ENCODE assay signal across 9 cellular contexts in the genomic region with DNA sequence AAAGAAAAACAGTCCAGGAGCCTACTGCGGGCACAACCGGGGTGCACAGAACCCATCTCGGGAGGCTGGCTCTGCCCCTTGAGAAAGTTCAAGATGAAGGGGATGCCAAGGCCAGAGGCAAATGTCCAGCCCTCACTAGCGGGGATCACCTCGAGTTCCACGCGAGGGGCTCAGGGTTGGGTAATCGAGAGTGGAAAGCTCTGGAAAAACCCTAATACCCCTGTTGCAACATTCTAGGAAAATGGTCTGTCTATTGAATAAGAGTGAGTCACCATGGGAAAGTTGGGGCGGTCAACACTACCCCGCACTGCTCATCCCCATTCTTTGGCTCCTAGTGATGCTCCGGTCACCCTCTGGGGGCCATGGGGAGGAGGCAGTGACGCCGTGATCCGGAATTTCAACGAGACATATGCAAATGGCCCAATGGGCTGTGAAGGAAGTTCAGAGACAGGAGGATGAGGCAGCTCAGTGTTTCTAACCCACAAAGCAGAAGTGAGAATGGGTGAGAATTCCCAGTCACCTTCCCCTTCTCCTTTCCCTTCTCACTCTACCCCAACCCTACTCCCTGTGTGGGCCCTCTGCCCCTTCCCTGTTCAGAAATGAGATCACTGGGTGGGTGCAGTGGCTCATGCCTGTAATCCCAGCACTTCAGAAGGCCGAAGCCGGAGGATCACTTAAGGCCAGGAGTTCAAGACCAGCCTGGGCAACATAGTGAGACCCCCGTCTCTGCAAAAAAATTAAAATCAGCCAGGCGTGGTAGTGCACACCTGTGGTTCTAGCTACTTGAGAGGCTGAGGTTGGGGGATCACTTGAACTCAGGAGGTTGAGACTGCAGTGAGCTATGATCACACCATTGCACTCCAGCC. TPM values are rescaled to one million over a fixed set of nuclear protein-coding genes. Genes with fewer than 3 reads are reported as not detected.
A peak's percentile ranks its signal among the peaks of the same experiment; 100 is the strongest.
DNase-seq lines count a peak whose midpoint lies in the region; ATAC-seq and TF ChIP-seq lines count a peak whose summit lies in the region.
"Had no signal": no experiment of that assay in that cellular context is flagged by ENCODE, and none has a peak within 500 bp of the region (broad histone marks: within the 10 kb centered on the region; RNA-seq: fewer than 3 reads in every experiment).

No MANE protein-coding gene starts in this region.

- peak; percentile 66 for ATAC-seq in GM21529 (IDR thresholded peaks at IDR 0.05; ENCODE audit: unreplicated experiment)
- ATAC-seq in HG03565 (IDR thresholded peaks at IDR 0.05; ENCODE audit: unreplicated experiment) = no peak

- peak overlapping the region; percentile 4; the same call in 1 of the 2 replicates for H3K4me2 ChIP-seq in MM.1S (ENCODE audit: low read depth, low read length)

- no peaks in the 10 kb centered on the region for H4K20me1 ChIP-seq in MM.1S (ENCODE audit: insufficient read depth, low read length)

- no peaks in the 10 kb centered on the region for H3K36me3 ChIP-seq in MM.1S (replicated peaks; ENCODE audit: insufficient read depth, low read length)
- no peaks in the 10 kb centered on the region for H3K36me3 ChIP-seq in SJCRH30
- H3K36me3 ChIP-seq: heart right ventricle had no signal

- H3K9ac ChIP-seq in MM.1S (ENCODE audit: low read length) = no peak overlapping the region

- H2AFZ ChIP-seq in MM.1S (ENCODE audit: low read length) = no peak overlapping the region

- H3K4me1 ChIP-seq in MM.1S (ENCODE audit: low read length) = peaks cover 9% of the 10 kb centered on the region
- peaks cover 10% of the 10 kb centered on the region for H3K4me1 ChIP-seq in SJCRH30

- TF ChIP-seq CTCF in MM.1S (IDR thresholded peaks at IDR 0.05; ENCODE audit: low read length) = no peak
- TF ChIP-seq CTCF in fibroblast of mammary gland (conservative IDR thresholded peaks at IDR 0.05; ENCODE audit: control insufficient read depth, insufficient read depth, low read depth, low read length) = no peak

- H3K4me3 ChIP-seq in MM.1S (ENCODE audit: low read length) = no peak overlapping the region
- no peak overlapping the region for H3K4me3 ChIP-seq in fibroblast of mammary gland (ENCODE audit: control insufficient read depth, low read depth, low read length)
- no peak overlapping the region for H3K4me3 ChIP-seq in SJCRH30
- H3K4me3 ChIP-seq: heart right ventricle had no signal

- H3K27me3 ChIP-seq in MM.1S (replicated peaks; ENCODE audit: insufficient read depth, low read length) (peaks cover 69% of the 10 kb centered on the region), SJCRH30 (no peaks in the 10 kb centered on the region)
- H3K27me3 ChIP-seq: heart right ventricle had no signal

- no peaks in the 10 kb centered on the region for H3K9me2 ChIP-seq in MM.1S (replicated peaks; ENCODE audit: insufficient read depth, low read length)

- H3K9me3 ChIP-seq in MM.1S (replicated peaks; ENCODE audit: insufficient read depth, low read length) (no peaks in the 10 kb centered on the region), SJCRH30 (replicated peaks) (no peaks in the 10 kb centered on the region)
- H3K9me3 ChIP-seq: heart right ventricle had no signal

- DNase-seq in AG20443 (ENCODE audit: low spot score) (peak; percentile 85), MM.1S (no peak), fibroblast of mammary gland (ENCODE audit: low read depth) (peak; percentile 97), NCI-H345 treated with DMSO at 0.1 percent for 48 hours (lab: John Stamatoyannopoulos, UW; ENCODE audit: unreplicated experiment) (no peak), SJCRH30 (no peak)
- DNase-seq in activated T-cell treated with anti-CD3 and anti-CD28 coated beads, Interleukin-2, amount 50 U/mL, for 1 hour = no peak
- DNase-seq: heart right ventricle had no signal

- H3K79me2 ChIP-seq in MM.1S (ENCODE audit: low read length) = no peaks in the 10 kb centered on the region

- H3F3A ChIP-seq in MM.1S (ENCODE audit: insufficient read depth, low read length) = no peaks in the 10 kb centered on the region; the same call in 1 of the 2 replicates

- H3K27ac ChIP-seq in MM.1S (ENCODE audit: low read length) (no peak overlapping the region), SJCRH30 (no peak overlapping the region)

RNA-seq across cellular contexts. Expression of a gene that starts 22.4 kb away (rescaled TPM):
- total RNA-seq in SJCRH30 (2014; rRNA removed; shearing (Covaris generic)) = 27.5 and 28.9 TPM in 2 replicates

RNA-seq across cellular contexts. Expression of a gene that starts 41.0 kb away (rescaled TPM):
- total RNA-seq in SJCRH30 (2014; rRNA removed; shearing (Covaris generic)) = 59.8 and 66.2 TPM in 2 replicates

Comparison
In these comparisons a context has a peak if more than half of its experiments do, and no peak if none do; other contexts are left out.
1. DNase-seq: peak in AG20443 (single experiment) and fibroblast of mammary gland (single experiment); none in MM.1S (single experiment), NCI-H345 treated with DMSO at 0.1 percent for 48 hours (single experiment), activated T-cell treated with anti-CD3 and anti-CD28 coated beads, Interleukin-2, amount 50 U/mL, for 1 hour (single experiment) and SJCRH30 (0 of 2).